Comparison of ENCODE assay signal across 31 cellular contexts in the genomic region with DNA sequence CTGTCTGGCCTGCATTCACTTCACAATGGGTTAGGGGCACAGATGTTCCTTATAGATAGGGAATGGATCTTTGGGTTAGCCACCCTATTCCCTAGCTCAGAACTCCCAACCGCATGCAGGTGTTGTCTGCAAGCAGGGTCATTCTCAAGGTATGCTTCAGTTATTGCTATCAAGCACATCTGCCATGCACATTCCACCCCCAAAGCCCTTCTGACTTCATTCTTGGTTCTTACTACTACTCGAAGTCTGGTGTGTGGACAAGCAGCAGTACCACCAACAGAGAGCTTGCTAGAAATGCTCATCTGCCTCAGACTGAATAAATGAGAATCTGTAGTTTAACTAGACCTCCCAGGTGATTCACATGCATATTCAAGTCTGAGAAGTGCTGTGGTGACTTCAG. TPM values are rescaled to one million over a fixed set of nuclear protein-coding genes. Genes with fewer than 3 reads are reported as not detected.
"Had no signal": no experiment of that assay in that cellular context is flagged by ENCODE, and none has a peak within 500 bp of the region (broad histone marks: within the 10 kb centered on the region; RNA-seq: fewer than 3 reads in every experiment).

No MANE protein-coding gene starts in this region.

- H3K27ac ChIP-seq: brain microvascular endothelial cell, coronary artery, dorsolateral prefrontal cortex, esophagus muscularis mucosa, foreskin keratinocyte, gastrocnemius medialis, heart right ventricle had no signal

- H3K9me3 ChIP-seq: esophagus muscularis mucosa, gastrocnemius medialis, heart right ventricle had no signal

- ATAC-seq: activated T-cell treated with anti-CD3 and anti-CD28 coated beads, Interleukin-2, amount 50 U/mL, for 4 hours; activated T-helper 17 cell treated with anti-CD3 and anti-CD28 coated beads, Interleukin-2, amount 50 U/mL, for 72 hours; foreskin keratinocyte; gastrocnemius medialis had no signal

- H3K4me3 ChIP-seq: coronary artery, dorsolateral prefrontal cortex, esophagus muscularis mucosa, gastrocnemius medialis, heart right ventricle had no signal

- H3K4me1 ChIP-seq: foreskin keratinocyte, gastrocnemius medialis, heart right ventricle had no signal

- H3K27ac Mint-ChIP-seq: activated CD4-positive, alpha-beta memory T cell treated with anti-CD3 and anti-CD28 coated beads, Interleukin-2, amount 10 ng/mL, durations not matched to agents 7 days and 5 days; activated CD4-positive, alpha-beta T cell treated with anti-CD3 and anti-CD28 coated beads, Interleukin-2, amount 10 ng/mL, durations not matched to agents 7 days and 5 days; activated naive CD8-positive, alpha-beta T cell treated with anti-CD3 and anti-CD28 coated beads, Interleukin-2, amount 10 ng/mL, durations not matched to agents 7 days and 5 days; activated T-helper 17 cell treated with anti-CD3 and anti-CD28 coated beads, Interleukin-2, amount 50 U/mL, for 72 hours; dendritic cell treated with granulocyte-macrophage colony-stimulating factor and Interleukin-4, amounts not matched to agents 40 ng/mL and 50 ng/mL, for 4 days had no signal

- H3K4me1 Mint-ChIP-seq: activated CD4-positive, alpha-beta memory T cell treated with anti-CD3 and anti-CD28 coated beads, Interleukin-2, amount 10 ng/mL, durations not matched to agents 7 days and 5 days; activated CD4-positive, alpha-beta T cell treated with anti-CD3 and anti-CD28 coated beads, Interleukin-2, amount 10 ng/mL, durations not matched to agents 7 days and 5 days; activated naive CD8-positive, alpha-beta T cell treated with anti-CD3 and anti-CD28 coated beads, Interleukin-2, amount 10 ng/mL, durations not matched to agents 7 days and 5 days; activated T-helper 17 cell treated with anti-CD3 and anti-CD28 coated beads, Interleukin-2, amount 50 U/mL, for 72 hours; central memory CD8-positive, alpha-beta T cell had no signal

- H3K4me3 Mint-ChIP-seq: activated CD4-positive, alpha-beta memory T cell treated with anti-CD3 and anti-CD28 coated beads, Interleukin-2, amount 10 ng/mL, durations not matched to agents 7 days and 5 days; activated CD4-positive, alpha-beta T cell treated with anti-CD3 and anti-CD28 coated beads, Interleukin-2, amount 10 ng/mL, durations not matched to agents 7 days and 5 days; activated naive CD4-positive, alpha-beta T cell treated with anti-CD3 and anti-CD28 coated beads, Interleukin-2, amount 50 U/mL, for 24 hours; activated naive CD8-positive, alpha-beta T cell treated with anti-CD3 and anti-CD28 coated beads, Interleukin-2, amount 10 ng/mL, durations not matched to agents 7 days and 5 days; activated T-cell treated with anti-CD3 and anti-CD28 coated beads, Interleukin-2, amount 50 U/mL, for 4 hours; activated T-helper 17 cell treated with anti-CD3 and anti-CD28 coated beads, Interleukin-2, amount 50 U/mL, for 72 hours; central memory CD8-positive, alpha-beta T cell; dendritic cell treated with granulocyte-macrophage colony-stimulating factor and Interleukin-4, amounts not matched to agents 40 ng/mL and 50 ng/mL, for 4 days had no signal

- H3K27me3 Mint-ChIP-seq: activated CD4-positive, alpha-beta memory T cell treated with anti-CD3 and anti-CD28 coated beads, Interleukin-2, amount 10 ng/mL, durations not matched to agents 7 days and 5 days; activated CD4-positive, alpha-beta T cell treated with anti-CD3 and anti-CD28 coated beads, Interleukin-2, amount 10 ng/mL, durations not matched to agents 7 days and 5 days; activated naive CD4-positive, alpha-beta T cell treated with anti-CD3 and anti-CD28 coated beads, Interleukin-2, amount 50 U/mL, for 24 hours; activated naive CD8-positive, alpha-beta T cell treated with anti-CD3 and anti-CD28 coated beads, Interleukin-2, amount 10 ng/mL, durations not matched to agents 7 days and 5 days; activated T-helper 17 cell treated with anti-CD3 and anti-CD28 coated beads, Interleukin-2, amount 50 U/mL, for 72 hours; central memory CD8-positive, alpha-beta T cell; dendritic cell treated with granulocyte-macrophage colony-stimulating factor and Interleukin-4, amounts not matched to agents 40 ng/mL and 50 ng/mL, for 4 days had no signal

- H3K9me3 Mint-ChIP-seq: activated CD4-positive, alpha-beta memory T cell treated with anti-CD3 and anti-CD28 coated beads, Interleukin-2, amount 10 ng/mL, durations not matched to agents 7 days and 5 days; activated CD4-positive, alpha-beta T cell treated with anti-CD3 and anti-CD28 coated beads, Interleukin-2, amount 10 ng/mL, durations not matched to agents 7 days and 5 days; activated naive CD4-positive, alpha-beta T cell treated with anti-CD3 and anti-CD28 coated beads, Interleukin-2, amount 50 U/mL, for 24 hours; activated naive CD8-positive, alpha-beta T cell treated with anti-CD3 and anti-CD28 coated beads, Interleukin-2, amount 10 ng/mL, durations not matched to agents 7 days and 5 days; activated T-cell treated with anti-CD3 and anti-CD28 coated beads, Interleukin-2, amount 50 U/mL, for 4 hours; activated T-helper 17 cell treated with anti-CD3 and anti-CD28 coated beads, Interleukin-2, amount 50 U/mL, for 72 hours; central memory CD8-positive, alpha-beta T cell; dendritic cell treated with granulocyte-macrophage colony-stimulating factor and Interleukin-4, amounts not matched to agents 40 ng/mL and 50 ng/mL, for 4 days had no signal

- H3K27me3 ChIP-seq: brain microvascular endothelial cell, dorsolateral prefrontal cortex, esophagus muscularis mucosa, foreskin keratinocyte, gastrocnemius medialis, heart right ventricle had no signal

- DNase-seq: activated CD4-positive, alpha-beta memory T cell treated with anti-CD3 and anti-CD28 coated beads, Interleukin-2, amount 10 ng/mL, durations not matched to agents 7 days and 5 days; activated CD4-positive, alpha-beta T cell treated with anti-CD3 and anti-CD28 coated beads for 1 hour; activated CD4-positive, alpha-beta T cell treated with anti-CD3 and anti-CD28 coated beads for 4 hours; activated CD4-positive, alpha-beta T cell treated with anti-CD3 and anti-CD28 coated beads, Interleukin-2, amount 10 ng/mL, durations not matched to agents 7 days and 5 days; activated CD4-positive, alpha-beta T cell treated with anti-CD3 and anti-CD28 coated beads, Interleukin-2, amount 50 U/mL, for 4 hours; activated effector memory CD4-positive, alpha-beta T cell treated with Interleukin-2 at 50 U/mL for 16 hours; activated gamma-delta T cell treated with Interleukin-2 at 50 U/mL for 16 hours; activated naive CD4-positive, alpha-beta T cell treated with Interleukin-2 at 50 U/mL for 16 hours; activated naive CD8-positive, alpha-beta T cell treated with anti-CD3 and anti-CD28 coated beads, Interleukin-2, amount 10 ng/mL, durations not matched to agents 7 days and 5 days; activated T-cell treated with anti-CD3 and anti-CD28 coated beads, Interleukin-2, amount 50 U/mL, for 4 hours; amniotic stem cell; anterior cingulate cortex; dorsolateral prefrontal cortex; effector memory CD4-positive, alpha-beta T cell; erythroblast; foreskin keratinocyte; gastrocnemius medialis; glutamatergic neuron; heart right ventricle; T-helper 2 cell had no signal

RNA-seq across cellular contexts. Expression of a gene that starts 31.3 kb away (rescaled TPM):
- total RNA-seq: activated CD4-positive, alpha-beta memory T cell treated with anti-CD3 and anti-CD28 coated beads, Interleukin-2, amount 10 ng/mL, durations not matched to agents 7 days and 5 days; activated CD4-positive, alpha-beta T cell treated with anti-CD3 and anti-CD28 coated beads, Interleukin-2, amount 10 ng/mL, durations not matched to agents 7 days and 5 days; activated naive CD8-positive, alpha-beta T cell treated with anti-CD3 and anti-CD28 coated beads, Interleukin-2, amount 10 ng/mL, durations not matched to agents 7 days and 5 days; activated T-cell treated with anti-CD3 and anti-CD28 coated beads, Interleukin-2, amount 50 U/mL, for 4 hours; activated T-helper 17 cell treated with anti-CD3 and anti-CD28 coated beads, Interleukin-2, amount 50 U/mL, for 72 hours; astrocyte; bronchial epithelial cell; cardiac septum; esophagus muscularis mucosa; foreskin keratinocyte; gastrocnemius medialis; heart right ventricle; T-helper 1 cell treated with Interleukin-12 subunit alpha and Interleukin-12 subunit beta and Interleukin-4 antibody, amounts not matched to agents 30 ng/mL and 1 ng/mL, for 36 hours had no signal
- polyA plus RNA-seq: foreskin keratinocyte had no signal
